ENCODE assay signal across 9 cellular contexts in the genomic region with DNA sequence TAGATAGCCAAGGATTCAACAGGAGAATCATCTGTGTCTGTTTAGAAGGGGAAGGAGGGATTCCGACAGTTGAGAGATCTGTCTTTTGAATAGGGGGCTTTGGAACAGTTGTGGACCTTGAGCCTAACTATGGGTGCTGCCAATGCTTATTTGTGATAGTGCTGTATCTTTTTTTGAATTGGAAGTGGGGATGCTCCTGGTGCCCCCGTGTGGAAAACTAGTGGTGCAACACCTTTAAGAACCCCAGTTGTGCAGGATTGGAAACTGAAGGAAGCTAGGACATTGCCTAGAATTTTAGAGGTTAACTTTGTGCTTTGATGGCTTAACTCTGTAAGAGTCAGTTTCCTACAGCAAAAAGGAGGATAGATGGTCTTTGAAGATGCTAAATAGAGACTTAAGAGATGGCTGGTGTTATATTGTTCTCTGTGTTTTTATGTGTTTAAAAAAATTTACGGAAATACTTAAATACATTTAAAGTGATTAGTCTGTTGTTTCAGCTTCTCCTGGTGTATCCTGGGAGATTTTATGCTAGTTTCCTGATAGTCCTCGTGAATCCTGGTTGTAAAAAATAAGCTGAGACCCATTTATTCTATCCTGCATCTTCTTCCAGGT.
A peak's percentile ranks its signal among the peaks of the same experiment; 100 is the strongest.
DNase-seq lines count a peak whose midpoint lies in the region; ATAC-seq and TF ChIP-seq lines count a peak whose summit lies in the region.
"Had no signal": no experiment of that assay in that cellular context is flagged by ENCODE, and none has a peak within 500 bp of the region (broad histone marks: within the 10 kb centered on the region; RNA-seq: fewer than 3 reads in every experiment).

No MANE protein-coding gene starts in this region.

- peaks cover 25% of the 10 kb centered on the region for H3K36me3 Mint-ChIP-seq in T-cell

- no peaks in the 10 kb centered on the region for H3K9me3 ChIP-seq in left lung
- H3K9me3 ChIP-seq: BLaER1 had no signal

- H3K4me3 ChIP-seq in left lung, result no peak overlapping the region
- H3K4me3 ChIP-seq: BLaER1 had no signal

- intact Hi-C loops in left lung (cut with DNase I), result no loop called here

- CTCF ChIA-PET in T-cell (lab: Charles Lee), result interaction anchor here (0.5 to 5.0 kb wide), 10 partner anchors 19 to 234 kb away, joined by 3 to 36 read pairs (median 4); no protein-coding TSS in a partner anchor

- peak; percentile 50 to 65 for TF ChIP-seq CTCF in left lung (IDR thresholded peaks at IDR 0.05)

- peak; percentile 53 for DNase-seq in DMS 273 (lab: John Stamatoyannopoulos, UW; ENCODE audit: unreplicated experiment)
- no peak for DNase-seq in DMS 273 treated with DMSO at 0.1 percent for 48 hours (lab: John Stamatoyannopoulos, UW)
- DNase-seq in LHCN-M2 (ENCODE audit: low read depth), result peak; percentile 72
- peak in 24 of 34 experiments; percentile 6 to 39 (median 23) for DNase-seq in T-cell
- peak; percentile 47 for DNase-seq in central memory CD4-positive, alpha-beta T cell
- no peak for DNase-seq in left lung
- peak; percentile 42 for DNase-seq in stimulated activated CD8-positive, alpha-beta memory T cell treated with anti-CD3 and anti-CD28 coated beads, Interleukin-4, amount 100 ng/mL, for 48 hours

- peaks cover 0 to 56% of the 10 kb centered on the region in 2 donors for H3K36me3 ChIP-seq in left lung

- peaks cover 9 to 38% (median 31%) of the 10 kb centered on the region in 3 donors for H3K4me1 Mint-ChIP-seq in T-cell

- no peaks in the 10 kb centered on the region for H3K27me3 ChIP-seq in left lung
- H3K27me3 ChIP-seq: BLaER1 had no signal

- peaks cover 6 to 28% of the 10 kb centered on the region in 2 donors for H3K4me1 ChIP-seq in left lung

- no peak overlapping the region for H3K4me3 Mint-ChIP-seq in T-cell

- peak overlapping the region in 1 of 2 donors; percentile 29 for H3K27ac Mint-ChIP-seq in T-cell

- no peak overlapping the region for H3K27ac ChIP-seq in left lung
- H3K27ac ChIP-seq: BLaER1 had no signal

- ATAC-seq in T-cell (replicated peaks in 1 of 4) (peak; percentile 53 to 73 (median 63)), left lung (peak; percentile 87), GM18868 (IDR thresholded peaks at IDR 0.05; ENCODE audit: unreplicated experiment) (no peak)

- POLR2A ChIA-PET in T-cell (lab: Charles Lee), result interaction anchor here in 1 of 2 donors (0.5 to 0.6 kb wide), 2 partner anchors 196 to 1085 kb away, joined by 3 to 4 read pairs; no protein-coding TSS in a partner anchor

- no peaks in the 10 kb centered on the region for H3K27me3 Mint-ChIP-seq in T-cell

- H3K9me3 Mint-ChIP-seq in T-cell, result no peaks in the 10 kb centered on the region

Comparison
In these comparisons a context has a peak if more than half of its experiments do, and no peak if none do; other contexts are left out.
1. DNase-seq: peak in DMS 273 (single experiment), LHCN-M2 (single experiment), T-cell (24 of 34), central memory CD4-positive, alpha-beta T cell (single experiment) and stimulated activated CD8-positive, alpha-beta memory T cell treated with anti-CD3 and anti-CD28 coated beads, Interleukin-4, amount 100 ng/mL, for 48 hours (single experiment); none in DMS 273 treated with DMSO at 0.1 percent for 48 hours (single experiment) and left lung (0 of 2).